1 cellular context compared by ENCODE assay signal in the genomic region with DNA sequence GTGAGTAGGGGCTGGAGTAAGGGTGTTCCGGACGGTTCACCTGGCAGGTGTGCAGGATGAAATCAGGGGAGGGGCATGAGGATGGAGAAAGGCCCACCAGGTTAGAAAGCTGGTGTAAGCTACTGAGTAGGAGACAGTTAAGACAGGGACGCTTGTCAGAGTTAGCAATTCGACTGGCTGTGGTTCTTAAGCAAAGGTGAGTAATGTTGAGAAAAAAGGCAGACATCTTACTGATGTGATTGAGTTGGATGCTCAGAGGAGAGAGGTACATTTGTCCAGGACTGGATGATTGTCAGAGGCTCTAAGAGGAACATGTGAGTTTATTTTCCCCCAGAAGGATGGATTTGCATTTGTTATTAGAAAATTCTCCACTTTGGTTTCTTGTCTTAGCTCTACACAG.
TF ChIP-seq lines count a peak whose summit lies in the region.

No MANE protein-coding gene starts in this region.

TF ChIP-seq in GM12878, 131 proteins besides CTCF, POLR2A, EP300 and RAD21 (continued from another document):
- TF ChIP-seq, protein P1, sequence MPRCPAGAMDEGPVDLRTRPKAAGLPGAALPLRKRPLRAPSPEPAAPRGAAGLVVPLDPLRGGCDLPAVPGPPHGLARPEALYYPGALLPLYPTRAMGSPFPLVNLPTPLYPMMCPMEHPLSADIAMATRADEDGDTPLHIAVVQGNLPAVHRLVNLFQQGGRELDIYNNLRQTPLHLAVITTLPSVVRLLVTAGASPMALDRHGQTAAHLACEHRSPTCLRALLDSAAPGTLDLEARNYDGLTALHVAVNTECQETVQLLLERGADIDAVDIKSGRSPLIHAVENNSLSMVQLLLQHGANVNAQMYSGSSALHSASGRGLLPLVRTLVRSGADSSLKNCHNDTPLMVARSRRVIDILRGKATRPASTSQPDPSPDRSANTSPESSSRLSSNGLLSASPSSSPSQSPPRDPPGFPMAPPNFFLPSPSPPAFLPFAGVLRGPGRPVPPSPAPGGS (IDR thresholded peaks at IDR 0.05; ENCODE audit: borderline replicate concordance, insufficient read depth, low read depth, low read length, poor library complexity, severe bottlenecking) = peak; percentile 74
- TF ChIP-seq MEF2A (IDR thresholded peaks at IDR 0.05; ENCODE audit: insufficient read depth, low read depth, low read length) (no peak), RELA (IDR thresholded peaks at IDR 0.05; ENCODE audit: borderline replicate concordance, partially characterized antibody) (no peak)
